Comparison of ENCODE assay signal across 2 cellular contexts in genomic region chr16:55508941-55509920, GRCh38.
TF ChIP-seq lines count a peak whose summit lies in the region.

Gene LPCAT2, plus strand, starts transcription at chr16:55509072. Its CDS starts 110 bp downstream, at chr16:55509182.

TF ChIP-seq in H1, 55 proteins besides CTCF, POLR2A, EP300 and RAD21 (continued from another document and continues in another):
- TF ChIP-seq SUZ12 (IDR thresholded peaks at IDR 0.05; ENCODE audit: low read length), result no peak
- no peak for TF ChIP-seq ATF3 (IDR thresholded peaks at IDR 0.05; ENCODE audit: insufficient read depth, low read depth, low read length)
- no peak for TF ChIP-seq BCL11A (IDR thresholded peaks at IDR 0.05; ENCODE audit: low read depth in 2 of 2, low read length in 2 of 2)
- TF ChIP-seq HDAC2 (IDR thresholded peaks at IDR 0.05; ENCODE audit: borderline replicate concordance in 1 of 2, low read depth in 2 of 2, low read length in 2 of 2), result peak in 1 of 2 experiments; percentile 30; a peak in 1 of 4 replicates
- TF ChIP-seq CTBP2 (IDR thresholded peaks at IDR 0.05; ENCODE audit: borderline replicate concordance, insufficient read depth, insufficient read length, low read length), result no peak
- TF ChIP-seq MAX (IDR thresholded peaks at IDR 0.05), result peak; percentile 70
- peak; percentile 90 for TF ChIP-seq KDM4A (IDR thresholded peaks at IDR 0.05; ENCODE audit: low read depth, low read length, severe bottlenecking)
- TF ChIP-seq RNF2 (IDR thresholded peaks at IDR 0.05; ENCODE audit: borderline replicate concordance, low read depth, low read length, missing control alignments, poor library complexity, severe bottlenecking), result no peak
- TF ChIP-seq PHF8 (conservative IDR thresholded peaks at IDR 0.05; ENCODE audit: low read depth, low read length), result no peak; the same call in none of the 2 replicates
- peak; percentile 81 for TF ChIP-seq E2F6 (IDR thresholded peaks at IDR 0.05)
- TF ChIP-seq YY1 (IDR thresholded peaks at IDR 0.05; ENCODE audit: low read depth, low read length), result no peak
- TF ChIP-seq ZNF274 (IDR thresholded peaks at IDR 0.05; ENCODE audit: borderline replicate concordance, extremely low read depth, low read length), result no peak
- no peak for TF ChIP-seq SIRT6 (IDR thresholded peaks at IDR 0.05; ENCODE audit: low read length)
- TF ChIP-seq TAF7 (optimal IDR thresholded peaks at IDR 0.05; ENCODE audit: borderline replicate concordance, low read depth, low read length), result peak; percentile 57
- no peak for TF ChIP-seq BRCA1 (IDR thresholded peaks at IDR 0.05; ENCODE audit: low read depth, low read length)
- TF ChIP-seq POLR2AphosphoS5 (IDR thresholded peaks at IDR 0.05; ENCODE audit: low read depth, low read length), result no peak; the same call in 1 of the 2 replicates
- TF ChIP-seq SRF (IDR thresholded peaks at IDR 0.05; ENCODE audit: low read depth, low read length), result no peak
- peak; percentile 63 for TF ChIP-seq ASH2L (IDR thresholded peaks at IDR 0.05; ENCODE audit: low read length)
- no peak for TF ChIP-seq JUND (IDR thresholded peaks at IDR 0.05; ENCODE audit: low read length)
- TF ChIP-seq CHD1 (IDR thresholded peaks at IDR 0.05; ENCODE audit: low read depth, low read length), result no peak

TF ChIP-seq in liver, 16 proteins besides CTCF, POLR2A, EP300 and RAD21 (continued from another document):
- no peak for TF ChIP-seq REST (IDR thresholded peaks at IDR 0.05)
- no peak for TF ChIP-seq ATF3 (IDR thresholded peaks at IDR 0.05)
- no peak for TF ChIP-seq TAF1 (conservative IDR thresholded peaks at IDR 0.05)
- no peak for TF ChIP-seq ZBTB33 (IDR thresholded peaks at IDR 0.05)
- TF ChIP-seq RXRA (IDR thresholded peaks at IDR 0.05), result no peak
